Comparison of ENCODE assay signal across 8 cellular contexts in the genomic region with DNA sequence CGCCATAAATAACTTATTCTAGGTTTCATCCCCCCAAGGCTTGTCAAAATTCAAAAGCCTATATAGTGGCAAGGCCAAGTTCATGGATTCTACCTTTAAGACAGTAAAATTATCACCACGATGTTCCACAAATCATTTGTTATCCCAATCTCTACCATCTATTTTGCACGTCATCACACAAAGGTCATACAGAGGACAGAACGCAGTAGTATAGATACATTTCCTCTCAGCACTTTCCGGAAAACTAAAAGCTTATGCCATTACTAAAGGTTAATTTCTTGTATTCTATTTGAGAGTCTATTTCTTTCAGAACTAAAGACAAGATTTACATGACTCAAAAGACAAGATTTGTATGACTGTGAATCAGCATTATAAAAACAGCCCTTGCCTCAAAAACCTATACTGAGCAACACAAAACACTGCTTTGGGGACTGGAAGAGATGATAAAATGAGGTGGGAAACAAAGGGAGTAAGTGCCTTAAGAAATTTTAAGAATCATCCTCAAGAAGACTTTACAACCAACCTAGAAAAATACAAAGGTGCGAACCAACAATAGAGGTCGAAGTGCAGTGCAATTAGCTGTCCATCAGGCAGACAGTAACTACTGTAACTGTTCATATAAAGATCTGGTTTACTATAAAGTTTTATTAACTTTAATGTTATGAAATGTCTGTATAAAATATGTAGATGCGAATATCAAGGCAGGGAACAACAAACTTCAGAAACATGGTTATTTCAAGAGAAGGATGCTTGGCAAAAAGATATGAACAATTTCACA. TPM values are rescaled to one million over a fixed set of nuclear protein-coding genes. Genes with fewer than 3 reads are reported as not detected.
A peak's percentile ranks its signal among the peaks of the same experiment; 100 is the strongest.
DNase-seq lines count a peak whose midpoint lies in the region; ATAC-seq, FAIRE-seq and TF ChIP-seq lines count a peak whose summit lies in the region.

No MANE protein-coding gene starts in this region.

- no peaks in the 10 kb centered on the region for H3K9me3 Mint-ChIP-seq in mesothelial cell of epicardium

- no peak for DNase-seq in A549 (ENCODE audit: low read depth in 1 of 2, low spot score in 1 of 2)
- no peak for DNase-seq in mammary epithelial cell
- no peak for DNase-seq in mesothelial cell of epicardium (ENCODE audit: low spot score in 2 of 2, unreplicated experiment in 2 of 2)
- DNase-seq in islet precursor cell, result no peak
- no peak for DNase-seq in CD1c-positive myeloid dendritic cell (ENCODE audit: extremely low spot score)
- no peak for DNase-seq in HT-29 (ENCODE audit: low spot score)

- intact Hi-C loops in mammary epithelial cell (cut with micrococcal nuclease), result no loop called here

- H3K9me3 ChIP-seq in A549 (no peaks in the 10 kb centered on the region), Loucy (ENCODE audit: insufficient read depth, low read depth, low read length) (no peaks in the 10 kb centered on the region), mammary epithelial cell (replicated peaks; ENCODE audit: insufficient read depth, low read length) (no peaks in the 10 kb centered on the region)

- peak overlapping the region; percentile 88 for H3K27ac Mint-ChIP-seq in mesothelial cell of epicardium

- H3K79me2 ChIP-seq in Loucy (ENCODE audit: insufficient read depth, low read length), result peaks cover 100% of the 10 kb centered on the region
- peaks cover 100% of the 10 kb centered on the region for H3K79me2 ChIP-seq in mammary epithelial cell (ENCODE audit: insufficient read depth, low read length)

- no peaks in the 10 kb centered on the region for H3F3A ChIP-seq in Loucy (ENCODE audit: low read depth)

- in situ Hi-C loops in mammary epithelial cell (cut with MboI; ENCODE audit: low sequenced_read_pairs in 2 of 2), result no loop called here

- H3K4me3 ChIP-seq in A549 (no peak overlapping the region), Loucy (ENCODE audit: low read length, poor library complexity, severe bottlenecking) (peak overlapping the region; percentile 98), mammary epithelial cell (replicated peaks in 1 of 3; ENCODE audit: insufficient read depth in 1 of 3, low read depth in 2 of 3, low read length in 3 of 3) (no peak overlapping the region)

- H3K27me3 Mint-ChIP-seq in mesothelial cell of epicardium (ENCODE audit: low read depth), result no peaks in the 10 kb centered on the region

- no peak overlapping the region for H3K27ac ChIP-seq in A549
- H3K27ac ChIP-seq in mammary epithelial cell (ENCODE audit: insufficient read depth, low read depth, low read length), result peak overlapping the region; percentile 34

- CTCF ChIA-PET in A549 (lab: Yijun Ruan, JAX), result no interaction called here
- CTCF ChIA-PET in mammary epithelial cell (lab: Charles Lee; ENCODE audit: low non-redundant PET), result no interaction called here

- H2AFZ ChIP-seq in Loucy (ENCODE audit: low read length) (no peak overlapping the region), mammary epithelial cell (ENCODE audit: low read depth, low read length) (no peak overlapping the region)

- H3K27me3 ChIP-seq in Loucy (ENCODE audit: insufficient read depth, low read length, poor library complexity, severe bottlenecking) (no peaks in the 10 kb centered on the region), mammary epithelial cell (ENCODE audit: insufficient read depth, low read length) (no peaks in the 10 kb centered on the region)

- peaks cover 77% of the 10 kb centered on the region for H3K4me1 Mint-ChIP-seq in mesothelial cell of epicardium

- peaks cover 92% of the 10 kb centered on the region for H3K4me1 ChIP-seq in A549
- H3K4me1 ChIP-seq in Loucy (ENCODE audit: insufficient read depth, low read length, poor library complexity, severe bottlenecking), result peaks cover 81% of the 10 kb centered on the region
- peaks cover 59% of the 10 kb centered on the region for H3K4me1 ChIP-seq in mammary epithelial cell (ENCODE audit: insufficient read depth, low read length)

- no peak for TF ChIP-seq CTCF in A549 (IDR thresholded peaks at IDR 0.05)
- TF ChIP-seq CTCF in Loucy (conservative IDR thresholded peaks at IDR 0.05; ENCODE audit: low read length), result no peak
- no peak for TF ChIP-seq CTCF in mammary epithelial cell (conservative IDR thresholded peaks at IDR 0.05 in 1 of 2, IDR thresholded peaks at IDR 0.05 in 1 of 2; ENCODE audit: extremely low read depth in 1 of 2, insufficient read depth in 1 of 2, low read depth in 1 of 2, low read length in 2 of 2)
- no peak for TF ChIP-seq CTCF in mesothelial cell of epicardium (IDR thresholded peaks at IDR 0.05; ENCODE audit: unreplicated experiment)

- FAIRE-seq in A549 (lab: Jason Lieb, UNC), result no peak

- TF ChIP-seq POLR2A in A549 (IDR thresholded peaks at IDR 0.05; ENCODE audit: low read length), result no peak

- TF ChIP-seq RAD21 in A549 (conservative IDR thresholded peaks at IDR 0.05 in 1 of 2, IDR thresholded peaks at IDR 0.05 in 1 of 2), result no peak

- 76% methylated on average over 8 of the region's 8 CpGs for WGBS in A549 (ENCODE audit: missing lambda C conversion rate)
- WGBS in mammary epithelial cell (ENCODE audit: low coverage, missing lambda C conversion rate), result 52% methylated on average over 8 of the region's 8 CpGs

- no TSS peak for BruUV-seq in mammary epithelial cell (replicated peaks; lab: Mats Ljungman, UMichigan)

- H3K36me3 Mint-ChIP-seq in mesothelial cell of epicardium, result peaks cover 5% of the 10 kb centered on the region

- POLR2A ChIA-PET in A549 (lab: Yijun Ruan, JAX), result interaction anchor here (1.9 kb wide), 1 partner anchor 8 kb away, joined by 12 read pairs; the partner anchor contains the start of gene UBE2D3

- H3K9ac ChIP-seq in Loucy (ENCODE audit: low read depth, low read length, poor library complexity, severe bottlenecking), result peak overlapping the region; percentile 21
- H3K9ac ChIP-seq in mammary epithelial cell (ENCODE audit: insufficient read depth, low read length), result no peak overlapping the region

- H3K4me2 ChIP-seq in A549, result peak overlapping the region; percentile 91
- H3K4me2 ChIP-seq in Loucy (ENCODE audit: low read depth, low read length, poor library complexity, severe bottlenecking), result peak overlapping the region; percentile 92
- peak overlapping the region; percentile 63 for H3K4me2 ChIP-seq in mammary epithelial cell (ENCODE audit: insufficient read depth, low read depth, low read length)

- dilution Hi-C loops in mammary epithelial cell (cut with HindIII; ENCODE audit: low sequenced_read_pairs), result no loop called here

- H4K20me1 ChIP-seq in Loucy (ENCODE audit: insufficient read depth, low read length, poor library complexity, severe bottlenecking), result peaks cover 99% of the 10 kb centered on the region
- peaks cover 20% of the 10 kb centered on the region for H4K20me1 ChIP-seq in mammary epithelial cell (ENCODE audit: insufficient read depth, low read length)

- ATAC-seq in A549, result no peak
- no peak for ATAC-seq in GM18517 (IDR thresholded peaks at IDR 0.05; ENCODE audit: unreplicated experiment)

- H3K4me3 Mint-ChIP-seq in mesothelial cell of epicardium, result peak overlapping the region; percentile 28

- H3K9me2 ChIP-seq in Loucy (replicated peaks; ENCODE audit: low read depth, low read length), result no peaks in the 10 kb centered on the region

- TF ChIP-seq EP300 in A549 (IDR thresholded peaks at IDR 0.05), result no peak

- peaks cover 62% of the 10 kb centered on the region for H3K36me3 ChIP-seq in Loucy (ENCODE audit: insufficient read depth, low read length)
- H3K36me3 ChIP-seq in mammary epithelial cell (ENCODE audit: insufficient read depth, low read length), result peaks cover 8% of the 10 kb centered on the region

TF ChIP-seq in A549, 52 proteins besides CTCF, POLR2A, EP300 and RAD21 (continues in another document):
- TF ChIP-seq RFX5 (IDR thresholded peaks at IDR 0.05) (no peak), BCL3 (IDR thresholded peaks at IDR 0.05) (no peak)

RNA-seq across cellular contexts. Expression of gene UBE2D3, which starts 7.6 kb away (rescaled TPM):
- 254 and 338 TPM in 2 replicates for polyA plus RNA-seq in A549 (2011; rRNA removed)
- polyA plus RNA-seq in A549 (2012; cell fraction: cytosol; rRNA removed), result 194 and 198 TPM in 2 replicates
- 122 and 144 TPM in 2 replicates for polyA plus RNA-seq in A549 (2012; cell fraction: nucleus; rRNA removed)
- polyA plus RNA-seq in A549 (2017; fragmentation: RNase III; extraction: RNeasy Plus Mini Kit Qiagen cat#74134 plus additional on column Dnase treatment), result 181 to 198 TPM (median 186 TPM) in 3 replicates
- polyA minus RNA-seq in A549 (2011; rRNA and poly(A)+ RNA removed), result 148 and 152 TPM in 2 replicates
- 100 to 1,000 TPM; 338 to 352 TPM for total RNA-seq in mammary epithelial cell
- polyA plus RNA-seq in mammary epithelial cell, result 311 TPM
- polyA minus RNA-seq in mammary epithelial cell, result 367 TPM
- 299 to 311 TPM (median 307 TPM) in 3 replicates for total RNA-seq in mesothelial cell of epicardium
- 496 and 506 TPM in 2 replicates for total RNA-seq in HT-29 (2014; rRNA removed; shearing (Covaris generic))

RNA-seq across cellular contexts. Expression of gene CISD2, which starts 49.0 kb away (rescaled TPM):
- polyA plus RNA-seq in A549 (2011; rRNA removed) (59.1 and 84.1 TPM in 2 replicates), A549 (2017; fragmentation: RNase III; extraction: RNeasy Plus Mini Kit Qiagen cat#74134 plus additional on column Dnase treatment) (44.9 to 49.9 TPM (median 48.6 TPM) in 3 replicates), mammary epithelial cell (19.2 TPM)
- 34.2 and 36.0 TPM in 2 replicates for polyA plus RNA-seq in A549 (2012; cell fraction: cytosol; rRNA removed)
- 6.9 and 7.7 TPM in 2 replicates for polyA plus RNA-seq in A549 (2012; cell fraction: nucleus; rRNA removed)
- polyA minus RNA-seq in A549 (2011; rRNA and poly(A)+ RNA removed), result 23.3 and 27.3 TPM in 2 replicates
- total RNA-seq in mammary epithelial cell (10 to 100 TPM; 23.0 to 26.8 TPM), mesothelial cell of epicardium (21.3 to 22.2 TPM (median 21.4 TPM) in 3 replicates)
- 14.8 TPM for polyA minus RNA-seq in mammary epithelial cell
- 54.6 and 60.2 TPM in 2 replicates for total RNA-seq in HT-29 (2014; rRNA removed; shearing (Covaris generic))

RNA-seq across cellular contexts. Expression of gene MANBA, which starts 59.0 kb away (rescaled TPM):
- 10.4 and 12.4 TPM in 2 replicates for polyA plus RNA-seq in A549 (2011; rRNA removed)
- 10.6 and 11.4 TPM in 2 replicates for polyA plus RNA-seq in A549 (2012; cell fraction: cytosol; rRNA removed)
- 9.5 and 13.6 TPM in 2 replicates for polyA plus RNA-seq in A549 (2012; cell fraction: nucleus; rRNA removed)
- 8.3 to 9.8 TPM (median 9.3 TPM) in 3 replicates for polyA plus RNA-seq in A549 (2017; fragmentation: RNase III; extraction: RNeasy Plus Mini Kit Qiagen cat#74134 plus additional on column Dnase treatment)
- 14.5 and 16.1 TPM in 2 replicates for polyA minus RNA-seq in A549 (2011; rRNA and poly(A)+ RNA removed)
- 10 to 100 TPM; 21.6 to 44.0 TPM for total RNA-seq in mammary epithelial cell
- polyA plus RNA-seq in mammary epithelial cell, result 8.2 TPM
- 20.1 TPM for polyA minus RNA-seq in mammary epithelial cell
- 39.2 to 40.2 TPM (median 39.6 TPM) in 3 replicates for total RNA-seq in mesothelial cell of epicardium
- total RNA-seq in HT-29 (2014; rRNA removed; shearing (Covaris generic)), result 18.9 and 23.2 TPM in 2 replicates
